15 cellular contexts compared by ENCODE assay signal in genomic region chr5:42564689-42565356, GRCh38.
"Had no signal": no experiment of that assay in that cellular context is flagged by ENCODE, and none has a peak within 500 bp of the region (broad histone marks: within the 10 kb centered on the region; RNA-seq: fewer than 3 reads in every experiment).

No MANE protein-coding gene starts in this region.

- H3K27me3 ChIP-seq: body of pancreas, sigmoid colon had no signal

- ATAC-seq: body of pancreas; lower lobe of right lung; stimulated activated naive B cell treated with anti-CD40 and anti-IgM and Interleukin-4, amounts not matched to agents 10 μg/mL and 1 μg/mL and 100 μg/mL, for 72 hours; T-cell had no signal

- H3K36me3 ChIP-seq: lower lobe of right lung, sigmoid colon had no signal

- FAIRE-seq: colon had no signal

- H3K9me3 ChIP-seq: body of pancreas, lower lobe of right lung, sigmoid colon had no signal

- H3K27ac ChIP-seq: body of pancreas, lower lobe of right lung, sigmoid colon had no signal

- H3K4me3 ChIP-seq: body of pancreas, lower lobe of right lung, sigmoid colon had no signal

- DNase-seq: activated B cell treated with CpG ODN at 0.5 μM for 24 hours; activated CD4-positive, alpha-beta memory T cell treated with anti-CD3 and anti-CD28 coated beads for 36 hours; activated CD4-positive, alpha-beta T cell treated with anti-CD3 and anti-CD28 coated beads for 4 hours; activated gamma-delta T cell treated with Interleukin-2 at 50 U/mL for 16 hours; activated naive CD8-positive, alpha-beta T cell treated with anti-CD3 and anti-CD28 coated beads for 36 hours; activated T-cell treated with anti-CD3 and anti-CD28 coated beads for 4 hours; amniotic stem cell; body of pancreas; central memory CD4-positive, alpha-beta T cell; lower lobe of right lung; midbrain; sigmoid colon; stimulated activated naive B cell treated with anti-CD40 and anti-IgM and Interleukin-4, amounts not matched to agents 10 μg/mL and 1 μg/mL and 100 μg/mL, for 72 hours; T-cell had no signal
